ENCODE assay signal across 8 cellular contexts in the genomic region with DNA sequence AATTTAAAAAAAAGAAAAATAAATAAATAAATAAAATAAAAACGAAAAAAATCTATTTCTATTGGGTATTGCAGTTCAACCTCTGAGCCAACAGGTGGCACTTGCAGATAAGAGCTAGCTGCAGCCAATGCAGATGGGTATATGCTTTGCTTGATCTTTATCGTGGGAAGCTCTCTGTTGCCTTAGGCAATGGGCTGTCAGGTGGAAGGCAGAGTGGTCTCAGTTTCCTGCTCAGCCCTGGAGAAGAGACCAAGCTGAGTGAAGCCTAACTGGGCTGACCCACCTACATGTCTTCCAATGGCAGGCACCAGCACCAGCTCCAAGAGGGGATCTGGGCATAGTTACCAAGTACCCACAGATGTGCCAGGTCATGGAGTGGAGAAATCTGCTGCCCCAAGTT.
DNase-seq lines count a peak whose midpoint lies in the region; TF ChIP-seq lines count a peak whose summit lies in the region.

No MANE protein-coding gene starts in this region.

- TF ChIP-seq RAD21 in liver (IDR thresholded peaks at IDR 0.05): peak in 1 of 2 donors; percentile 22

- DNase-seq in NCI-H2171 treated with DMSO at 0.1 percent for 48 hours (lab: John Stamatoyannopoulos, UW) (peak; percentile 61), NCI-H2171 (lab: John Stamatoyannopoulos, UW) (no peak), HPDE6-E6E7 (ENCODE audit: extremely low spot score) (no peak), T-helper 1 cell (no peak), NCI-H510A (lab: John Stamatoyannopoulos, UW) (no peak)

- 19% methylated on average over 2 of the region's 2 CpGs for WGBS in liver

- H3K9me3 ChIP-seq in KOPT-K1 (ENCODE audit: insufficient read depth, low read length, poor library complexity, severe bottlenecking) (peaks cover 19% of the 10 kb centered on the region), liver (ENCODE audit: control insufficient read depth in 4 of 4, low read length in 3 of 4) (peaks cover 0 to 2% (median 0%) of the 10 kb centered on the region in 4 donors)

- H3K4me3 ChIP-seq in liver (ENCODE audit: low read depth in 1 of 3, low read length in 3 of 3): no peak overlapping the region

- H3K27ac ChIP-seq in KOPT-K1 (ENCODE audit: low read depth, low read length, poor library complexity, severe bottlenecking) (peak overlapping the region; percentile 8), VCaP (no peak overlapping the region), liver (ENCODE audit: low read depth in 1 of 2, low read length in 2 of 2) (no peak overlapping the region)

- H3K9ac ChIP-seq in liver (ENCODE audit: low read depth in 1 of 2, low read length in 2 of 2): no peak overlapping the region

- H3K4me1 ChIP-seq in liver (ENCODE audit: control insufficient read depth in 4 of 4, insufficient read depth in 4 of 4, low read length in 3 of 4): no peaks in the 10 kb centered on the region

- no peaks in the 10 kb centered on the region for H3K36me3 ChIP-seq in KOPT-K1 (ENCODE audit: insufficient read depth, low read length)
- H3K36me3 ChIP-seq in liver (ENCODE audit: control insufficient read depth in 4 of 4, insufficient read depth in 3 of 4, low read depth in 1 of 4, low read length in 3 of 4): no peaks in the 10 kb centered on the region

- H3K27me3 ChIP-seq in liver (ENCODE audit: control insufficient read depth in 4 of 4, insufficient read depth in 4 of 4, low read length in 3 of 4): no peaks in the 10 kb centered on the region

- peak; percentile 73 for TF ChIP-seq CTCF in VCaP (conservative IDR thresholded peaks at IDR 0.05)
- TF ChIP-seq CTCF in liver (IDR thresholded peaks at IDR 0.05; ENCODE audit: low read depth, low read length, missing input control): peak; percentile 18

TF ChIP-seq in liver, 16 proteins besides CTCF, POLR2A, EP300 and RAD21:
- TF ChIP-seq, protein P1, sequence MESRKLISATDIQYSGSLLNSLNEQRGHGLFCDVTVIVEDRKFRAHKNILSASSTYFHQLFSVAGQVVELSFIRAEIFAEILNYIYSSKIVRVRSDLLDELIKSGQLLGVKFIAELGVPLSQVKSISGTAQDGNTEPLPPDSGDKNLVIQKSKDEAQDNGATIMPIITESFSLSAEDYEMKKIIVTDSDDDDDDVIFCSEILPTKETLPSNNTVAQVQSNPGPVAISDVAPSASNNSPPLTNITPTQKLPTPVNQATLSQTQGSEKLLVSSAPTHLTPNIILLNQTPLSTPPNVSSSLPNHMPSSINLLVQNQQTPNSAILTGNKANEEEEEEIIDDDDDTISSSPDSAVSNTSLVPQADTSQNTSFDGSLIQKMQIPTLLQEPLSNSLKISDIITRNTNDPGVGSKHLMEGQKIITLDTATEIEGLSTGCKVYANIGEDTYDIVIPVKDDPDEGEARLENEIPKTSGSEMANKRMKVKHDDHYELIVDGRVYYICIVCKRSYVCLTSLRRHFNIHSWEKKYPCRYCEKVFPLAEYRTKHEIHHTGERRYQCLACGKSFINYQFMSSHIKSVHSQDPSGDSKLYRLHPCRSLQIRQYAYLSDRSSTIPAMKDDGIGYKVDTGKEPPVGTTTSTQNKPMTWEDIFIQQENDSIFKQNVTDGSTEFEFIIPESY (IDR thresholded peaks at IDR 0.05): no peak
- TF ChIP-seq RXRA (IDR thresholded peaks at IDR 0.05) (no peak), TAF1 (conservative IDR thresholded peaks at IDR 0.05) (no peak), FOXA1 (IDR thresholded peaks at IDR 0.05) (no peak), FOXA2 (IDR thresholded peaks at IDR 0.05) (no peak), HNF4A (conservative IDR thresholded peaks at IDR 0.05) (no peak), GABPA (IDR thresholded peaks at IDR 0.05 in 1 of 2, conservative IDR thresholded peaks at IDR 0.05 in 1 of 2) (no peak), EGR1 (IDR thresholded peaks at IDR 0.05; ENCODE audit: low read depth in 2 of 2) (no peak), NR2F2 (IDR thresholded peaks at IDR 0.05) (no peak), SP1 (IDR thresholded peaks at IDR 0.05) (no peak), HNF4G (IDR thresholded peaks at IDR 0.05) (no peak), YY1 (IDR thresholded peaks at IDR 0.05) (no peak), JUND (IDR thresholded peaks at IDR 0.05) (no peak)
- TF ChIP-seq, protein P2, sequence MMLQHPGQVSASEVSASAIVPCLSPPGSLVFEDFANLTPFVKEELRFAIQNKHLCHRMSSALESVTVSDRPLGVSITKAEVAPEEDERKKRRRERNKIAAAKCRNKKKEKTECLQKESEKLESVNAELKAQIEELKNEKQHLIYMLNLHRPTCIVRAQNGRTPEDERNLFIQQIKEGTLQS (IDR thresholded peaks at IDR 0.05): no peak
- TF ChIP-seq, protein P3, sequence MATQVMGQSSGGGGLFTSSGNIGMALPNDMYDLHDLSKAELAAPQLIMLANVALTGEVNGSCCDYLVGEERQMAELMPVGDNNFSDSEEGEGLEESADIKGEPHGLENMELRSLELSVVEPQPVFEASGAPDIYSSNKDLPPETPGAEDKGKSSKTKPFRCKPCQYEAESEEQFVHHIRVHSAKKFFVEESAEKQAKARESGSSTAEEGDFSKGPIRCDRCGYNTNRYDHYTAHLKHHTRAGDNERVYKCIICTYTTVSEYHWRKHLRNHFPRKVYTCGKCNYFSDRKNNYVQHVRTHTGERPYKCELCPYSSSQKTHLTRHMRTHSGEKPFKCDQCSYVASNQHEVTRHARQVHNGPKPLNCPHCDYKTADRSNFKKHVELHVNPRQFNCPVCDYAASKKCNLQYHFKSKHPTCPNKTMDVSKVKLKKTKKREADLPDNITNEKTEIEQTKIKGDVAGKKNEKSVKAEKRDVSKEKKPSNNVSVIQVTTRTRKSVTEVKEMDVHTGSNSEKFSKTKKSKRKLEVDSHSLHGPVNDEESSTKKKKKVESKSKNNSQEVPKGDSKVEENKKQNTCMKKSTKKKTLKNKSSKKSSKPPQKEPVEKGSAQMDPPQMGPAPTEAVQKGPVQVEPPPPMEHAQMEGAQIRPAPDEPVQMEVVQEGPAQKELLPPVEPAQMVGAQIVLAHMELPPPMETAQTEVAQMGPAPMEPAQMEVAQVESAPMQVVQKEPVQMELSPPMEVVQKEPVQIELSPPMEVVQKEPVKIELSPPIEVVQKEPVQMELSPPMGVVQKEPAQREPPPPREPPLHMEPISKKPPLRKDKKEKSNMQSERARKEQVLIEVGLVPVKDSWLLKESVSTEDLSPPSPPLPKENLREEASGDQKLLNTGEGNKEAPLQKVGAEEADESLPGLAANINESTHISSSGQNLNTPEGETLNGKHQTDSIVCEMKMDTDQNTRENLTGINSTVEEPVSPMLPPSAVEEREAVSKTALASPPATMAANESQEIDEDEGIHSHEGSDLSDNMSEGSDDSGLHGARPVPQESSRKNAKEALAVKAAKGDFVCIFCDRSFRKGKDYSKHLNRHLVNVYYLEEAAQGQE (IDR thresholded peaks at IDR 0.05): no peak
- TF ChIP-seq, protein P4, sequence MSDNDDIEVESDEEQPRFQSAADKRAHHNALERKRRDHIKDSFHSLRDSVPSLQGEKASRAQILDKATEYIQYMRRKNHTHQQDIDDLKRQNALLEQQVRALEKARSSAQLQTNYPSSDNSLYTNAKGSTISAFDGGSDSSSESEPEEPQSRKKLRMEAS (IDR thresholded peaks at IDR 0.05): no peak
TF ChIP-seq in liver: peak in this region for 0.
